Comparison of ENCODE assay signal across 1 cellular context in the genomic region with DNA sequence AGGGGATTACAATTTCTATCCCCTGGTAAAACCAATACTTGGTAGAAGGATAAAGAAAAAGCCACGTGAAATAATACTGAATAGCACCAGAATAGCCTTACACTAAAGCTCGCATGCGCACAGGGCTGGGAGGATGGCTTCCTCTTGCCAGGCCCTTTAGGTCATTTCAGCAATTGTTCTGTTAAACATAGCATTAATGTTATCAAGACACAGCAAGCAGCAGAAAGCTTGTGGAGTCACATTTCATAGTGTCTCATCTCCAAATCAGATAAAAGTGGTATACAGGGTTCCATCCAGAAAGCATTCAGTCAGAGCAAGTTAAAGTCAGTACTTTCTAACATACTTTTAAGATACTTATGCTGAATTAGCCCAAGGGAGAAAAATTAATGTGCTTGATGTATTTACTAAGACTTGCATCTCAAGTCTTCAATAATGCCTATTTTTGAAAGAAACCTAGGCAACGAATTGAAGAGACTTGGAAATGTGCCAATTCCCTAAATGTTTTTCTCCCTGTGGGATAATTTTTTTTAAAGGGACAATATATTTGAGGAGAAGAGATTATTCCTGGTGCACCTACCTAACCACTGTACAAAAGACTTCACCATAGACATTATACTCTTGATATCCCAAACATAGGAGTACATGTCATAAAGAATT.
A peak's percentile ranks its signal among the peaks of the same experiment; 100 is the strongest.
TF ChIP-seq lines count a peak whose summit lies in the region.

No MANE protein-coding gene starts in this region.

TF ChIP-seq in K562, 482 proteins besides CTCF, POLR2A, EP300 and RAD21 (continued from another document):
- TF ChIP-seq, protein P1, sequence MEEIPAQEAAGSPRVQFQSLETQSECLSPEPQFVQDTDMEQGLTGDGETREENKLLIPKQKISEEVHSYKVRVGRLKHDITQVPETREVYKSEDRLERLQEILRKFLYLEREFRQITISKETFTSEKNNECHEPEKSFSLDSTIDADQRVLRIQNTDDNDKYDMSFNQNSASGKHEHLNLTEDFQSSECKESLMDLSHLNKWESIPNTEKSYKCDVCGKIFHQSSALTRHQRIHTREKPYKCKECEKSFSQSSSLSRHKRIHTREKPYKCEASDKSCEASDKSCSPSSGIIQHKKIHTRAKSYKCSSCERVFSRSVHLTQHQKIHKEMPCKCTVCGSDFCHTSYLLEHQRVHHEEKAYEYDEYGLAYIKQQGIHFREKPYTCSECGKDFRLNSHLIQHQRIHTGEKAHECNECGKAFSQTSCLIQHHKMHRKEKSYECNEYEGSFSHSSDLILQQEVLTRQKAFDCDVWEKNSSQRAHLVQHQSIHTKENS (CRISPR knock-in tag; IDR thresholded peaks at IDR 0.05), result no peak
- no peak for TF ChIP-seq ZNF408 (CRISPR knock-in tag; IDR thresholded peaks at IDR 0.05; ENCODE audit: low read depth)
- no peak for TF ChIP-seq PTRF (tag; IDR thresholded peaks at IDR 0.05)
- no peak for TF ChIP-seq GABPA (tag; conservative IDR thresholded peaks at IDR 0.05; ENCODE audit: low read depth)
- no peak for TF ChIP-seq ATF6 (CRISPR knock-in tag; IDR thresholded peaks at IDR 0.05)
- peak; percentile 77 for TF ChIP-seq SOX6 (IDR thresholded peaks at IDR 0.05)
- no peak for TF ChIP-seq BRCA1 (IDR thresholded peaks at IDR 0.05)
- no peak for TF ChIP-seq BRCA1 (CRISPR knock-in tag; IDR thresholded peaks at IDR 0.05)
- TF ChIP-seq BRF2 (IDR thresholded peaks at IDR 0.05; ENCODE audit: borderline replicate concordance, insufficient read depth, insufficient read length), result no peak
- no peak for TF ChIP-seq MEF2A (IDR thresholded peaks at IDR 0.05; ENCODE audit: control insufficient read depth, low read depth, low read length)
- TF ChIP-seq RCOR1 (IDR thresholded peaks at IDR 0.05; ENCODE audit: borderline replicate concordance in 1 of 2, low read depth in 2 of 2, low read length in 2 of 2), result 0 out of 4 replicates have a peak, but pooled peaks of 1 of the 2 experiments have one; percentile 25
- TF ChIP-seq, protein P2, sequence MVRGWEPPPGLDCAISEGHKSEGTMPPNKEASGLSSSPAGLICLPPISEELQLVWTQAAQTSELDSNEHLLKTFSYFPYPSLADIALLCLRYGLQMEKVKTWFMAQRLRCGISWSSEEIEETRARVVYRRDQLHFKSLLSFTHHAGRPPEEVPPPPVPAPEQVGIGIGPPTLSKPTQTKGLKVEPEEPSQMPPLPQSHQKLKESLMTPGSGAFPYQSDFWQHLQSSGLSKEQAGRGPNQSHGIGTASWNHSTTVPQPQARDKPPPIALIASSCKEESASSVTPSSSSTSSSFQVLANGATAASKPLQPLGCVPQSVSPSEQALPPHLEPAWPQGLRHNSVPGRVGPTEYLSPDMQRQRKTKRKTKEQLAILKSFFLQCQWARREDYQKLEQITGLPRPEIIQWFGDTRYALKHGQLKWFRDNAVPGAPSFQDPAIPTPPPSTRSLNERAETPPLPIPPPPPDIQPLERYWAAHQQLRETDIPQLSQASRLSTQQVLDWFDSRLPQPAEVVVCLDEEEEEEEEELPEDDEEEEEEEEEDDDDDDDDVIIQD (CRISPR knock-in tag; IDR thresholded peaks at IDR 0.05), result no peak
- no peak for TF ChIP-seq ZNF76 (CRISPR knock-in tag; IDR thresholded peaks at IDR 0.05; ENCODE audit: borderline replicate concordance)
- peak; percentile 50 for TF ChIP-seq CBFA2T3 (IDR thresholded peaks at IDR 0.05)
- no peak for TF ChIP-seq RFX5 (IDR thresholded peaks at IDR 0.05; ENCODE audit: low read depth, low read length)
- TF ChIP-seq WHSC1 (IDR thresholded peaks at IDR 0.05; ENCODE audit: low read length), result no peak
- peak; percentile 76 for TF ChIP-seq ARID1B (IDR thresholded peaks at IDR 0.05)
- no peak for TF ChIP-seq ARHGAP35 (IDR thresholded peaks at IDR 0.05; ENCODE audit: partially characterized antibody)
- TF ChIP-seq SMAD2 (IDR thresholded peaks at IDR 0.05; ENCODE audit: low read depth, low read length), result no peak
- no peak for TF ChIP-seq HCFC1 (IDR thresholded peaks at IDR 0.05; ENCODE audit: low read depth, low read length)
- no peak for TF ChIP-seq ZNF23 (CRISPR knock-in tag; IDR thresholded peaks at IDR 0.05)
- TF ChIP-seq ZNF668 (CRISPR knock-in tag; IDR thresholded peaks at IDR 0.05), result no peak
- no peak for TF ChIP-seq ATF1 (CRISPR knock-in tag; IDR thresholded peaks at IDR 0.05)
- TF ChIP-seq ATF1 (tag; IDR thresholded peaks at IDR 0.05), result no peak
- TF ChIP-seq HOXB6 (CRISPR knock-in tag; IDR thresholded peaks at IDR 0.05; ENCODE audit: borderline replicate concordance), result no peak
- TF ChIP-seq TBL1XR1 (IDR thresholded peaks at IDR 0.05; ENCODE audit: low read length in 2 of 2), result 0 out of 4 replicates have a peak, but pooled peaks of 1 of the 2 experiments have one; percentile 13
- no peak for TF ChIP-seq NFRKB (IDR thresholded peaks at IDR 0.05; ENCODE audit: low read depth)
- no peak for TF ChIP-seq HMGN3 (IDR thresholded peaks at IDR 0.05; ENCODE audit: borderline replicate concordance, extremely low read depth, insufficient read length, low read depth, low read length)
- TF ChIP-seq, protein P3, sequence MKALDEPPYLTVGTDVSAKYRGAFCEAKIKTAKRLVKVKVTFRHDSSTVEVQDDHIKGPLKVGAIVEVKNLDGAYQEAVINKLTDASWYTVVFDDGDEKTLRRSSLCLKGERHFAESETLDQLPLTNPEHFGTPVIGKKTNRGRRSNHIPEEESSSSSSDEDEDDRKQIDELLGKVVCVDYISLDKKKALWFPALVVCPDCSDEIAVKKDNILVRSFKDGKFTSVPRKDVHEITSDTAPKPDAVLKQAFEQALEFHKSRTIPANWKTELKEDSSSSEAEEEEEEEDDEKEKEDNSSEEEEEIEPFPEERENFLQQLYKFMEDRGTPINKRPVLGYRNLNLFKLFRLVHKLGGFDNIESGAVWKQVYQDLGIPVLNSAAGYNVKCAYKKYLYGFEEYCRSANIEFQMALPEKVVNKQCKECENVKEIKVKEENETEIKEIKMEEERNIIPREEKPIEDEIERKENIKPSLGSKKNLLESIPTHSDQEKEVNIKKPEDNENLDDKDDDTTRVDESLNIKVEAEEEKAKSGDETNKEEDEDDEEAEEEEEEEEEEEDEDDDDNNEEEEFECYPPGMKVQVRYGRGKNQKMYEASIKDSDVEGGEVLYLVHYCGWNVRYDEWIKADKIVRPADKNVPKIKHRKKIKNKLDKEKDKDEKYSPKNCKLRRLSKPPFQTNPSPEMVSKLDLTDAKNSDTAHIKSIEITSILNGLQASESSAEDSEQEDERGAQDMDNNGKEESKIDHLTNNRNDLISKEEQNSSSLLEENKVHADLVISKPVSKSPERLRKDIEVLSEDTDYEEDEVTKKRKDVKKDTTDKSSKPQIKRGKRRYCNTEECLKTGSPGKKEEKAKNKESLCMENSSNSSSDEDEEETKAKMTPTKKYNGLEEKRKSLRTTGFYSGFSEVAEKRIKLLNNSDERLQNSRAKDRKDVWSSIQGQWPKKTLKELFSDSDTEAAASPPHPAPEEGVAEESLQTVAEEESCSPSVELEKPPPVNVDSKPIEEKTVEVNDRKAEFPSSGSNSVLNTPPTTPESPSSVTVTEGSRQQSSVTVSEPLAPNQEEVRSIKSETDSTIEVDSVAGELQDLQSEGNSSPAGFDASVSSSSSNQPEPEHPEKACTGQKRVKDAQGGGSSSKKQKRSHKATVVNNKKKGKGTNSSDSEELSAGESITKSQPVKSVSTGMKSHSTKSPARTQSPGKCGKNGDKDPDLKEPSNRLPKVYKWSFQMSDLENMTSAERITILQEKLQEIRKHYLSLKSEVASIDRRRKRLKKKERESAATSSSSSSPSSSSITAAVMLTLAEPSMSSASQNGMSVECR (CRISPR knock-in tag; IDR thresholded peaks at IDR 0.05), result no peak
- 0 out of 4 replicates have a peak, but pooled peaks of 1 of the 2 experiments have one; percentile 22 for TF ChIP-seq MNT (conservative IDR thresholded peaks at IDR 0.05)
- no peak for TF ChIP-seq TRIM28 (IDR thresholded peaks at IDR 0.05)
- no peak for TF ChIP-seq ATF4 (CRISPR knock-in tag; IDR thresholded peaks at IDR 0.05)
- TF ChIP-seq LEF1 (IDR thresholded peaks at IDR 0.05), result no peak
- TF ChIP-seq BRD9 (IDR thresholded peaks at IDR 0.05; ENCODE audit: low read depth, partially characterized antibody), result no peak
- no peak for TF ChIP-seq ZBTB7A (IDR thresholded peaks at IDR 0.05; ENCODE audit: borderline replicate concordance, control insufficient read depth, low read depth, low read length)
- TF ChIP-seq RFX1 (IDR thresholded peaks at IDR 0.05), result peak; percentile 14; the same call in 1 of the 2 replicates
- TF ChIP-seq TAF7 (tag; IDR thresholded peaks at IDR 0.05), result no peak
- no peak for TF ChIP-seq POLR2H (tag; IDR thresholded peaks at IDR 0.05; ENCODE audit: low read depth)
- TF ChIP-seq MAZ (CRISPR knock-in tag; conservative IDR thresholded peaks at IDR 0.05 in 1 of 2, IDR thresholded peaks at IDR 0.05 in 1 of 2), result no peak
- TF ChIP-seq, protein P4, sequence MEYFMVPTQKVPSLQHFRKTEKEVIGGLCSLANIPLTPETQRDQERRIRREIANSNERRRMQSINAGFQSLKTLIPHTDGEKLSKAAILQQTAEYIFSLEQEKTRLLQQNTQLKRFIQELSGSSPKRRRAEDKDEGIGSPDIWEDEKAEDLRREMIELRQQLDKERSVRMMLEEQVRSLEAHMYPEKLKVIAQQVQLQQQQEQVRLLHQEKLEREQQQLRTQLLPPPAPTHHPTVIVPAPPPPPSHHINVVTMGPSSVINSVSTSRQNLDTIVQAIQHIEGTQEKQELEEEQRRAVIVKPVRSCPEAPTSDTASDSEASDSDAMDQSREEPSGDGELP (CRISPR knock-in tag; IDR thresholded peaks at IDR 0.05; ENCODE audit: borderline replicate concordance), result no peak
- no peak for TF ChIP-seq IFI16 (CRISPR knock-in tag; IDR thresholded peaks at IDR 0.05)
- TF ChIP-seq E2F1 (CRISPR knock-in tag; IDR thresholded peaks at IDR 0.05), result no peak
- no peak for TF ChIP-seq ZNF717 (CRISPR knock-in tag; IDR thresholded peaks at IDR 0.05)
- TF ChIP-seq, protein P5, sequence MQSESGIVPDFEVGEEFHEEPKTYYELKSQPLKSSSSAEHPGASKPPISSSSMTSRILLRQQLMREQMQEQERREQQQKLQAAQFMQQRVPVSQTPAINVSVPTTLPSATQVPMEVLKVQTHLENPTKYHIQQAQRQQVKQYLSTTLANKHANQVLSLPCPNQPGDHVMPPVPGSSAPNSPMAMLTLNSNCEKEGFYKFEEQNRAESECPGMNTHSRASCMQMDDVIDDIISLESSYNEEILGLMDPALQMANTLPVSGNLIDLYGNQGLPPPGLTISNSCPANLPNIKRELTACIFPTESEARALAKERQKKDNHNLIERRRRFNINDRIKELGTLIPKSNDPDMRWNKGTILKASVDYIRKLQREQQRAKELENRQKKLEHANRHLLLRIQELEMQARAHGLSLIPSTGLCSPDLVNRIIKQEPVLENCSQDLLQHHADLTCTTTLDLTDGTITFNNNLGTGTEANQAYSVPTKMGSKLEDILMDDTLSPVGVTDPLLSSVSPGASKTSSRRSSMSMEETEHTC (IDR thresholded peaks at IDR 0.05), result no peak
- TF ChIP-seq GATA2 (CRISPR knock-in tag; IDR thresholded peaks at IDR 0.05), result peak; percentile 58
